In the genomic region with DNA sequence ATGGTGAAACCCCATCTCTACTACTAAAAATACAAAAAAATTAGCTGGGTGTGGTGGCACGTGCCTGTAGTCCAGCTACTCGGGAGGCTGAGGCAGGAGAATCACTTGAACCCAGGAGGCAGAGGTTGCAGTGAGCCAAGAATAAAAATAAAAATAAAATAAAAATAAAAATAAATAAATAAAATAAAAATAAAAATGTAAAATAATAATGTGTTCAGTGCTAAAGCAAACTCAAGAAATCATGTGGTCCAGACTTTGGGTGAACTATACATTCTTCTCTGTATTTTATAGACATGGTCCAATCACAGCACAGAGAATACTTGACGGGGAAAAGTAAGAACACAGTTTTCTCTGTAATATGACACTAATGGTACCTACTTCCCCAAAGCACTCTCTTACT, we compare ENCODE assay signal across 15 cellular contexts. TPM values are rescaled to one million over a fixed set of nuclear protein-coding genes. Genes with fewer than 3 reads are reported as not detected.
"Had no signal": no experiment of that assay in that cellular context is flagged by ENCODE, and none has a peak within 500 bp of the region (broad histone marks: within the 10 kb centered on the region; RNA-seq: fewer than 3 reads in every experiment).

No MANE protein-coding gene starts in this region.

RNA-seq across cellular contexts. Expression of gene NRAP, which starts 11.4 kb away (rescaled TPM):
- total RNA-seq: activated naive CD4-positive, alpha-beta T cell treated with anti-CD3 and anti-CD28 coated beads for 36 hours; activated naive CD4-positive, alpha-beta T cell treated with anti-CD3 and anti-CD28 coated beads, Interleukin-2, amount 50 U/mL, for 72 hours; activated naive CD8-positive, alpha-beta T cell treated with anti-CD3 and anti-CD28 coated beads for 36 hours; activated naive CD8-positive, alpha-beta T cell treated with anti-CD3 and anti-CD28 coated beads, Interleukin-2, amount 10 ng/mL, durations not matched to agents 7 days and 5 days; activated T-cell treated with anti-CD3 and anti-CD28 coated beads, Interleukin-2, amount 50 U/mL, for 4 hours; activated T-cell treated with anti-CD3 and anti-CD28 coated beads, Interleukin-2, amount 50 U/mL, for 72 hours; activated T-helper 1 cell treated with anti-CD3 and anti-CD28 coated beads, Interleukin-12 subunit alpha, Interleukin-12 subunit beta, Interleukin-2, Interleukin-4 antibody, amounts not matched to agents 30 ng/mL and 10 ng/mL and 1 ng/mL, durations not matched to agents 14 hours and 24 hours and 36 hours; activated T-helper 17 cell treated with anti-CD3 and anti-CD28 coated beads, Interleukin-2, amount 50 U/mL, for 72 hours; activated T-helper 2 cell treated with anti-CD3 and anti-CD28 coated beads, Interferon-gamma antibody, Interleukin-2, Interleukin-4, amounts not matched to agents 10 μg/mL and 5 μg/mL and 100 μg/mL, durations not matched to agents 14 hours and 24 hours and 36 hours; aorta; ascending aorta; astrocyte; body of pancreas; breast epithelium; bronchial epithelial cell had no signal
